ENCODE assay signal across 8 cellular contexts in genomic region chr11:69637956-69638871, GRCh38. TPM values are rescaled to one million over a fixed set of nuclear protein-coding genes. Genes with fewer than 3 reads are reported as not detected.
DNase-seq lines count a peak whose midpoint lies in the region; ATAC-seq and TF ChIP-seq lines count a peak whose summit lies in the region.

No MANE protein-coding gene starts in this region.

- H3K27me3 Mint-ChIP-seq in Calu3 (ENCODE audit: unreplicated experiment) = no peaks in the 10 kb centered on the region
- H3K27me3 Mint-ChIP-seq in central memory CD8-positive, alpha-beta T cell = peaks cover 82% of the 10 kb centered on the region

- intact Hi-C loops in Calu3 (cut with micrococcal nuclease; ENCODE audit: unreplicated experiment) (no loop called here), tibial artery (cut with DNase I; ENCODE audit: low total_unique reads) (no loop called here)

- TF ChIP-seq CTCF in Calu3 (IDR thresholded peaks at IDR 0.05; ENCODE audit: unreplicated experiment) = no peak
- no peak for TF ChIP-seq CTCF in NB4 (IDR thresholded peaks at IDR 0.05; ENCODE audit: low read depth, low read length)
- TF ChIP-seq CTCF in tibial artery (IDR thresholded peaks at IDR 0.05) = no peak

- no peaks in the 10 kb centered on the region for H3K4me1 Mint-ChIP-seq in Calu3 (ENCODE audit: low read depth, unreplicated experiment)
- peaks cover 20% of the 10 kb centered on the region for H3K4me1 Mint-ChIP-seq in central memory CD8-positive, alpha-beta T cell

- no peaks in the 10 kb centered on the region for H3K9me3 ChIP-seq in tibial artery

- H3K36me3 Mint-ChIP-seq in Calu3 (ENCODE audit: insufficient read depth, unreplicated experiment) = peaks cover 57% of the 10 kb centered on the region
- peaks cover 4% of the 10 kb centered on the region for H3K36me3 Mint-ChIP-seq in central memory CD8-positive, alpha-beta T cell (ENCODE audit: insufficient read depth)

- H3K4me3 Mint-ChIP-seq in Calu3 (ENCODE audit: low read depth, unreplicated experiment) = peak overlapping the region; percentile 88
- H3K4me3 Mint-ChIP-seq in central memory CD8-positive, alpha-beta T cell = peak overlapping the region; percentile 44

- H3K27ac ChIP-seq in tibial artery = peak overlapping the region; percentile 37 to 60

- CTCF ChIA-PET in Calu3 (lab: Charles Lee) = interaction anchor here (0.8 to 1.1 kb wide), 4 partner anchors 336 to 537 kb away, joined by 3 to 7 read pairs (median 6); no protein-coding TSS in a partner anchor

- no peaks in the 10 kb centered on the region for H3K36me3 ChIP-seq in tibial artery

- no peaks in the 10 kb centered on the region for H3K9me3 Mint-ChIP-seq in Calu3 (ENCODE audit: low read depth, unreplicated experiment)
- H3K9me3 Mint-ChIP-seq in central memory CD8-positive, alpha-beta T cell = no peaks in the 10 kb centered on the region

- no peak for ATAC-seq in central memory CD8-positive, alpha-beta T cell (replicated peaks; ENCODE audit: extremely low read depth, poor library complexity, severe bottlenecking)
- ATAC-seq in left lobe of liver (peak; percentile 9), GM18502 (IDR thresholded peaks at IDR 0.05; ENCODE audit: poor library complexity, unreplicated experiment) (no peak)

- no TSS peak for BruUV-seq in Calu3 (replicated peaks; lab: Mats Ljungman, UMichigan)

- H3K27me3 ChIP-seq in tibial artery = no peaks in the 10 kb centered on the region

- peak overlapping the region; percentile 74 for H3K27ac Mint-ChIP-seq in Calu3 (ENCODE audit: unreplicated experiment)
- H3K27ac Mint-ChIP-seq in central memory CD8-positive, alpha-beta T cell (ENCODE audit: low read depth) = no peak overlapping the region

- peaks cover 12 to 57% (median 45%) of the 10 kb centered on the region in 4 donors for H3K4me1 ChIP-seq in tibial artery

- TF ChIP-seq POLR2A in NB4 (IDR thresholded peaks at IDR 0.05; ENCODE audit: extremely low read depth, insufficient read length) = no peak

- DNase-seq in Calu3 (peak; percentile 57), NB4 (ENCODE audit: low read depth) (peak; percentile 65), left lobe of liver (ENCODE audit: low spot score) (peak; percentile 68), tibial artery (peak; percentile 52 to 75), NCI-H2029 (lab: John Stamatoyannopoulos, UW) (no peak)
- no peak for DNase-seq in central memory CD8-positive, alpha-beta T cell (ENCODE audit: low spot score in 2 of 2)
- DNase-seq in effector CD4-positive, alpha-beta T cell = no peak

- H3K4me3 ChIP-seq in NB4 (ENCODE audit: low read depth, low read length) (peak overlapping the region; percentile 23), tibial artery (peak overlapping the region; percentile 42 to 57)

RNA-seq across cellular contexts. Expression of gene CCND1, which starts 2.7 kb away (rescaled TPM):
- total RNA-seq in Calu3 (2022) (392 and 433 TPM in 2 replicates), left lobe of liver (82.6 TPM)

RNA-seq across cellular contexts. Expression of gene LTO1, which starts 36.9 kb away (rescaled TPM):
- total RNA-seq in Calu3 (2022) (34.1 and 36.7 TPM in 2 replicates), left lobe of liver (7.6 TPM)

Comparison
In these comparisons a context has a peak if more than half of its experiments do, and no peak if none do; other contexts are left out.
1. DNase-seq: peak in Calu3 (single experiment), NB4 (single experiment), left lobe of liver (single experiment) and tibial artery (2 of 2); none in central memory CD8-positive, alpha-beta T cell (0 of 2), effector CD4-positive, alpha-beta T cell (single experiment) and NCI-H2029 (single experiment).